In the genomic region with DNA sequence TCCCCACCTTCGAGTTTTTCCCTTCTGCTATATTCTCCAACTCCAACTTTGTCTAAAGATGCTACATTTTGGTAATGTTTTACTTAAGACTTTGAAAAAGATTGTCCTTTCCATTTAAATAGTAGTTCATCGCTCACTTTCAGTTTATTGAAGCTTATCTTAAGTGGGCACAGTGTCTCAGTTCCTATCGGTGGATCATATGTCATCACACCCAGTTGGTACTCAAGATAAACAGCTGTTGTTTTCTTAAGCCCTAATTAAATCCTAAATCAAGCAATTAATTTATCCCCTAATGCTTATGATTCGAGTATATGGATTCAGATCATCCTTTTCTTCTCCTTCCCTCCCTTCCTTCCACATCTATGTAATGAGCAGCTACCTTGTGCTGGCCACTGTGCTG, we compare ENCODE assay signal across 22 cellular contexts.
"Had no signal": no experiment of that assay in that cellular context is flagged by ENCODE, and none has a peak within 500 bp of the region (broad histone marks: within the 10 kb centered on the region; RNA-seq: fewer than 3 reads in every experiment).

No MANE protein-coding gene starts in this region.

- H3K27ac ChIP-seq: KMS-11, PC-9 had no signal

- ATAC-seq: activated CD8-positive, alpha-beta T cell treated with anti-CD3 and anti-CD28 coated beads, Interleukin-2, amount 10 ng/mL, durations not matched to agents 7 days and 5 days; T-helper 17 cell had no signal

- DNase-seq: activated CD4-positive, alpha-beta T cell treated with anti-CD3 and anti-CD28 coated beads for 48 hours; activated CD4-positive, alpha-beta T cell treated with anti-CD3 and anti-CD28 coated beads, Interleukin-2, amount 50 U/mL, for 4 hours; activated CD4-positive, CD25-positive, alpha-beta regulatory T cell treated with anti-CD3 and anti-CD28 coated beads, Interleukin-2, amount 50 U/mL, for 72 hours; activated CD8-positive, alpha-beta memory T cell treated with anti-CD3 and anti-CD28 coated beads, Interleukin-2, amount 50 U/mL, for 48 hours; activated CD8-positive, alpha-beta T cell treated with anti-CD3 and anti-CD28 coated beads, Interleukin-2, amount 10 ng/mL, durations not matched to agents 7 days and 5 days; activated effector memory CD4-positive, alpha-beta T cell treated with Interleukin-2 at 50 U/mL for 16 hours; activated naive CD4-positive, alpha-beta T cell; activated T-cell treated with anti-CD3 and anti-CD28 coated beads, Interleukin-2, amount 50 U/mL, for 24 hours; aorta; central memory CD4-positive, alpha-beta T cell; NCI-H1092; NCI-H1436; NCI-H187; NCI-H2081; NCI-H2227 treated with DMSO at 0.1 percent for 48 hours; NCI-H446 treated with DMSO at 0.1 percent for 48 hours; NCI-H526 treated with DMSO at 0.1 percent for 48 hours; PC-9; SIG-M5; T-helper 17 cell; T-helper 9 cell had no signal

- H3K4me3 ChIP-seq: PC-9 had no signal
